In genomic region chr15:75561888-75562287, GRCh38 we compare ENCODE assay signal across 24 cellular contexts. TPM values are rescaled to one million over a fixed set of nuclear protein-coding genes. Genes with fewer than 3 reads are reported as not detected.
DNase-seq lines count a peak whose midpoint lies in the region; ATAC-seq, FAIRE-seq and TF ChIP-seq lines count a peak whose summit lies in the region.
"Had no signal": no experiment of that assay in that cellular context is flagged by ENCODE, and none has a peak within 500 bp of the region (broad histone marks: within the 10 kb centered on the region; RNA-seq: fewer than 3 reads in every experiment).

No MANE protein-coding gene starts in this region.

- H3K9me3 Mint-ChIP-seq in WTC11 (peaks cover 12% of the 10 kb centered on the region), endodermal cell (peaks cover 10% of the 10 kb centered on the region), neural crest cell (peaks cover 2% of the 10 kb centered on the region)
- H3K9me3 Mint-ChIP-seq: CD14-positive monocyte; CD4-positive, alpha-beta T cell; CD8-positive, alpha-beta T cell had no signal

- H3K4me3 ChIP-seq in HepG2 (replicated peaks in 1 of 3; ENCODE audit: insufficient read depth in 1 of 3, low read depth in 2 of 3, low read length in 3 of 3) = no peak overlapping the region
- H3K4me3 ChIP-seq in right lobe of liver = no peak overlapping the region
- no peak overlapping the region for H3K4me3 ChIP-seq in endodermal cell (ENCODE audit: low read length)
- no peak overlapping the region for H3K4me3 ChIP-seq in upper lobe of left lung
- H3K4me3 ChIP-seq: A549, BLaER1 had no signal

- TF ChIP-seq RAD21 in HepG2 (CRISPR knock-in tag; IDR thresholded peaks at IDR 0.05) = no peak

- FAIRE-seq in HepG2 (lab: Jason Lieb, UNC) = no peak
- FAIRE-seq: A549, D721Med, G401.6, GM12891, GM19239 had no signal

- H4K20me1 ChIP-seq in HepG2 (ENCODE audit: insufficient read depth, low read length) = no peaks in the 10 kb centered on the region

- TF ChIP-seq CTCF in HepG2 (CRISPR knock-in tag; IDR thresholded peaks at IDR 0.05) (no peak), right lobe of liver (IDR thresholded peaks at IDR 0.05) (no peak), WTC11 (IDR thresholded peaks at IDR 0.05) (no peak), endodermal cell (conservative IDR thresholded peaks at IDR 0.05) (no peak), neural crest cell (conservative IDR thresholded peaks at IDR 0.05) (no peak), upper lobe of left lung (IDR thresholded peaks at IDR 0.05) (no peak)

- H3K4me2 ChIP-seq in HepG2 (ENCODE audit: low read depth, low read length) = no peak overlapping the region
- H3K4me2 ChIP-seq: A549, BLaER1 had no signal

- BruUV-seq in HepG2 (replicated peaks; lab: Mats Ljungman, UMichigan) = no TSS peak

- H3K36me3 Mint-ChIP-seq in WTC11 (peaks cover 24% of the 10 kb centered on the region), endodermal cell (ENCODE audit: low read depth) (peaks cover 44% of the 10 kb centered on the region), neural crest cell (ENCODE audit: low read depth) (peaks cover 11% of the 10 kb centered on the region)

- no peak overlapping the region for H3K27ac ChIP-seq in HepG2 (ENCODE audit: extremely low read length, insufficient read depth, low read length)
- no peak overlapping the region for H3K27ac ChIP-seq in right lobe of liver
- no peak overlapping the region for H3K27ac ChIP-seq in endodermal cell (ENCODE audit: low read depth, low read length)
- H3K27ac ChIP-seq in upper lobe of left lung = no peak overlapping the region
- H3K27ac ChIP-seq: 22Rv1, A549, BLaER1 had no signal

- POLR2A ChIA-PET in HepG2 (lab: Yijun Ruan, JAX) = interaction anchor here (1.3 kb wide), 1 partner anchor 118 kb away, joined by 3 read pairs; no protein-coding TSS in a partner anchor
- POLR2A ChIA-PET in WTC11 (lab: Charles Lee) = no interaction called here

- peaks cover 6% of the 10 kb centered on the region for H3K79me2 ChIP-seq in HepG2 (ENCODE audit: insufficient read depth, low read length)

- in situ Hi-C loops in HepG2 (cut with HindIII; ENCODE audit: extremely low pct_ligation_motif_present, low pct_unique_long_range_greater_than_20kb) = no loop called here

- ATAC-seq in HepG2 = no peak
- no peak for ATAC-seq in right lobe of liver
- no peak for ATAC-seq in WTC11
- no peak for ATAC-seq in GM19328 (IDR thresholded peaks at IDR 0.05; ENCODE audit: unreplicated experiment)
- no peak for ATAC-seq in upper lobe of left lung (ENCODE audit: low FRiP score in 2 of 2)
- ATAC-seq: A549; CD8-positive, alpha-beta T cell had no signal

- H3K27ac Mint-ChIP-seq in WTC11 (peak overlapping the region; percentile 15; the same call in 1 of the 2 replicates), endodermal cell (peak overlapping the region; percentile 19), neural crest cell (ENCODE audit: unreplicated experiment) (peak overlapping the region; percentile 4)
- H3K27ac Mint-ChIP-seq: CD4-positive, alpha-beta T cell had no signal

- 98% methylated on average over 5 of the region's 5 CpGs for WGBS in HepG2 (ENCODE audit: low lambda C conversion rate)
- 97% methylated on average over 4 of the region's 5 CpGs for WGBS in right lobe of liver (ENCODE audit: insufficient coverage, low coverage, low lambda C conversion rate, missing lambda C conversion rate)
- 97 to 99% methylated on average over 3 to 4 of the region's 5 CpGs for WGBS in endodermal cell (ENCODE audit: insufficient coverage in 1 of 2, insufficient read length in 1 of 2), 2 experiments
- 95 to 99% methylated on average over 5 of the region's 5 CpGs for WGBS in upper lobe of left lung, 2 donors

- H3K9me3 ChIP-seq in HepG2 (ENCODE audit: low read length) (no peaks in the 10 kb centered on the region), right lobe of liver (no peaks in the 10 kb centered on the region), endodermal cell (ENCODE audit: control insufficient read depth, low read length) (no peaks in the 10 kb centered on the region), upper lobe of left lung (no peaks in the 10 kb centered on the region)
- H3K9me3 ChIP-seq: A549, BE2C, BLaER1, Caco-2 had no signal

- H3K4me3 Mint-ChIP-seq in WTC11 = no peak overlapping the region
- no peak overlapping the region for H3K4me3 Mint-ChIP-seq in endodermal cell
- no peak overlapping the region for H3K4me3 Mint-ChIP-seq in neural crest cell
- H3K4me3 Mint-ChIP-seq: CD14-positive monocyte; CD4-positive, alpha-beta T cell; CD8-positive, alpha-beta T cell had no signal

- no peak overlapping the region for H2AFZ ChIP-seq in HepG2 (ENCODE audit: low read length)

- no peak for TF ChIP-seq EP300 in HepG2 (IDR thresholded peaks at IDR 0.05; ENCODE audit: low read depth in 2 of 2, low read length in 2 of 2)
- no peak for TF ChIP-seq EP300 in HepG2 (CRISPR knock-in tag; IDR thresholded peaks at IDR 0.05; ENCODE audit: borderline replicate concordance)
- no peak for TF ChIP-seq EP300 in upper lobe of left lung (IDR thresholded peaks at IDR 0.05)

- H3K27me3 Mint-ChIP-seq in WTC11 (ENCODE audit: low read depth) (no peaks in the 10 kb centered on the region), endodermal cell (ENCODE audit: insufficient read depth) (no peaks in the 10 kb centered on the region), neural crest cell (ENCODE audit: low read depth) (no peaks in the 10 kb centered on the region)
- H3K27me3 Mint-ChIP-seq: CD4-positive, alpha-beta T cell had no signal

- DNase-seq in HepG2 (ENCODE audit: low spot score) (no peak), right lobe of liver (no peak), WTC11 (ENCODE audit: low spot score) (no peak), endodermal cell (no peak), neural crest cell (ENCODE audit: low read depth, low spot score) (no peak), AG20443 (ENCODE audit: low spot score) (no peak), upper lobe of left lung (no peak)
- DNase-seq: BE2C; C1 segment of cervical spinal cord; Caco-2; Calu3; CD4-positive, alpha-beta T cell; CD8-positive, alpha-beta T cell; DMS79 treated with DMSO at 0.1 percent for 48 hours; GF-D8 had no signal

- CTCF ChIA-PET in HepG2 (lab: Yijun Ruan, JAX; ENCODE audit: low intra/inter-chr PET ratio, low total read pairs) = no interaction called here
- CTCF ChIA-PET in WTC11 (lab: Charles Lee) = no interaction called here

- intact Hi-C loops in HepG2 (cut with micrococcal nuclease; ENCODE audit: unreplicated experiment) (no loop called here), right lobe of liver (cut with DNase I) (no loop called here)

- H3K36me3 ChIP-seq in HepG2 (replicated peaks in 1 of 2; ENCODE audit: control insufficient read depth in 1 of 2, insufficient read depth in 2 of 2, low read length in 2 of 2) = no peaks in the 10 kb centered on the region
- H3K36me3 ChIP-seq in right lobe of liver = no peaks in the 10 kb centered on the region
- H3K36me3 ChIP-seq in endodermal cell (ENCODE audit: control insufficient read depth, insufficient read depth, low read length) = peaks cover 30% of the 10 kb centered on the region
- H3K36me3 ChIP-seq in upper lobe of left lung = no peaks in the 10 kb centered on the region

- H3K4me1 Mint-ChIP-seq in WTC11 (peaks cover 15% of the 10 kb centered on the region), endodermal cell (peaks cover 5% of the 10 kb centered on the region), neural crest cell (peaks cover 4% of the 10 kb centered on the region)
- H3K4me1 Mint-ChIP-seq: CD14-positive monocyte had no signal

- H3K9ac ChIP-seq in HepG2 (ENCODE audit: insufficient read depth, low read depth, low read length) (no peak overlapping the region), endodermal cell (ENCODE audit: extremely low read depth, low read length, poor library complexity, severe bottlenecking) (no peak overlapping the region)
- H3K9ac ChIP-seq: BLaER1 had no signal

- H3K4me1 ChIP-seq in HepG2 (ENCODE audit: insufficient read depth, low read length) = 0 out of 2 replicates have a peak, but pooled peaks cover 9% of the 10 kb centered on the region
- no peaks in the 10 kb centered on the region for H3K4me1 ChIP-seq in right lobe of liver
- peaks cover 5% of the 10 kb centered on the region for H3K4me1 ChIP-seq in endodermal cell (ENCODE audit: control insufficient read depth, insufficient read depth, low read length)
- no peaks in the 10 kb centered on the region for H3K4me1 ChIP-seq in upper lobe of left lung
- H3K4me1 ChIP-seq: BE2C, BLaER1 had no signal

- TF ChIP-seq POLR2A in HepG2 (IDR thresholded peaks at IDR 0.05; ENCODE audit: insufficient read depth in 1 of 2, low read depth in 2 of 2, low read length in 2 of 2) (no peak), right lobe of liver (IDR thresholded peaks at IDR 0.05) (no peak), upper lobe of left lung (IDR thresholded peaks at IDR 0.05) (no peak)

- H3K27me3 ChIP-seq in HepG2 (ENCODE audit: control insufficient read depth in 1 of 2, insufficient read depth in 2 of 2, low read length in 2 of 2) = no peaks in the 10 kb centered on the region
- H3K27me3 ChIP-seq in right lobe of liver = no peaks in the 10 kb centered on the region
- no peaks in the 10 kb centered on the region for H3K27me3 ChIP-seq in endodermal cell (ENCODE audit: control insufficient read depth, insufficient read depth, low read length, poor library complexity, severe bottlenecking)
- no peaks in the 10 kb centered on the region for H3K27me3 ChIP-seq in upper lobe of left lung
- H3K27me3 ChIP-seq: BE2C, BLaER1 had no signal

RNA-seq across cellular contexts. Expression of gene PTPN9, which starts 17.2 kb away (rescaled TPM):
- total RNA-seq in HepG2 (2016; rRNA removed; fragmentation: Illumina TruSeq; extraction: Trizol) = 16.5 and 16.6 TPM in 2 replicates
- total RNA-seq in HepG2 (2016; cell fraction: cytosol; rRNA removed; fragmentation: Illumina TruSeq; extraction: Trizol; ENCODE audit: low read depth) = 12.9 and 15.6 TPM in 2 replicates
- 16.3 and 17.5 TPM in 2 replicates for total RNA-seq in HepG2 (2016; cell fraction: insoluble cytoplasmic fraction; rRNA removed; fragmentation: Illumina TruSeq; extraction: Trizol)
- 20.4 and 21.9 TPM in 2 replicates for total RNA-seq in HepG2 (2016; cell fraction: membrane; rRNA removed; fragmentation: Illumina TruSeq; extraction: Trizol)
- total RNA-seq in HepG2 (2016; cell fraction: nucleus; rRNA removed; fragmentation: Illumina TruSeq; extraction: Trizol) = 11.6 and 14.4 TPM in 2 replicates
- polyA plus RNA-seq in HepG2 (2011; rRNA removed) = 19.9 and 21.3 TPM in 2 replicates
- 21.8 and 22.9 TPM in 2 replicates for polyA plus RNA-seq in HepG2 (2011; cell fraction: cytosol; rRNA removed)
- 12.9 and 15.1 TPM in 2 replicates for polyA plus RNA-seq in HepG2 (2011; cell fraction: nucleus; rRNA removed)
- 13.3 and 14.1 TPM in 2 replicates for polyA plus RNA-seq in HepG2 (2012)
- polyA plus RNA-seq in HepG2 (2016; cell fraction: cytosol; fragmentation: Illumina TruSeq; extraction: Trizol; ENCODE audit: low read depth) = 5.8 and 6.2 TPM in 2 replicates
- polyA plus RNA-seq in HepG2 (2016; cell fraction: insoluble cytoplasmic fraction; fragmentation: Illumina TruSeq; extraction: Trizol; ENCODE audit: low read depth) = 16.3 and 19.5 TPM in 2 replicates
- 14.9 and 15.7 TPM in 2 replicates for polyA plus RNA-seq in HepG2 (2016; cell fraction: membrane; fragmentation: Illumina TruSeq; extraction: Trizol; ENCODE audit: low read depth)
- 13.5 and 15.4 TPM in 2 replicates for polyA plus RNA-seq in HepG2 (2016; cell fraction: nucleus; fragmentation: Illumina TruSeq; extraction: Trizol; ENCODE audit: insufficient read depth, low read depth)
- polyA minus RNA-seq in HepG2 (2011; rRNA and poly(A)+ RNA removed; ENCODE audit: low replicate concordance) = 75.2 and 86.3 TPM in 2 replicates
- 11.8 and 13.8 TPM in 2 replicates for polyA minus RNA-seq in HepG2 (2011; cell fraction: cytosol; rRNA and poly(A)+ RNA removed)
- 13.6 and 20.1 TPM in 2 replicates for polyA minus RNA-seq in HepG2 (2011; cell fraction: nucleus; rRNA and poly(A)+ RNA removed)
- 10 to 100 TPM in 3 of 6 experiments, 1 to 10 TPM in 3; 7.6 to 15.4 (median 10.0) TPM for total RNA-seq in right lobe of liver
- total RNA-seq in WTC11 (2021) = 36.1 to 45.5 TPM (median 36.6 TPM) in 3 replicates
- 10 to 100 TPM; 49.1 to 53.5 TPM for total RNA-seq in endodermal cell
- polyA plus RNA-seq in endodermal cell (2013, experiment 1 of 2) = 30.5 TPM
- 29.3 TPM for polyA plus RNA-seq in endodermal cell (2013, experiment 2 of 2)
- 41.1 and 42.0 TPM in 2 replicates for total RNA-seq in neural crest cell
- total RNA-seq in upper lobe of left lung = 10 to 100 TPM in 4 of 6 donors, 1 to 10 TPM in 2; 8.4 to 32.9 (median 22.7) TPM

Comparison
In these comparisons a context has a peak if more than half of its experiments do, and no peak if none do; other contexts are left out.
1. Of the 50 proteins assayed by ChIP-seq in both HepG2 and WTC11: peak only in HepG2: none; only in WTC11: none; in both: ZNF121; in neither: 49.